Comparison of ENCODE assay signal across 21 cellular contexts in genomic region chr6:3526962-3527796, GRCh38.
DNase-seq lines count a peak whose midpoint lies in the region; ATAC-seq and TF ChIP-seq lines count a peak whose summit lies in the region.
"Had no signal": no experiment of that assay in that cellular context is flagged by ENCODE, and none has a peak within 500 bp of the region (broad histone marks: within the 10 kb centered on the region; RNA-seq: fewer than 3 reads in every experiment).

No MANE protein-coding gene starts in this region.

- CTCF ChIA-PET in CD8-positive, alpha-beta T cell (lab: Charles Lee): no interaction called here

- H3K4me3 ChIP-seq in CD8-positive, alpha-beta T cell (ENCODE audit: low read depth, low read length): no peak overlapping the region
- H3K4me3 ChIP-seq in gastroesophageal sphincter: no peak overlapping the region
- H3K4me3 ChIP-seq: right atrium auricular region, SK-N-MC had no signal

- ATAC-seq in CD8-positive, alpha-beta T cell: no peak
- ATAC-seq in gastroesophageal sphincter: no peak
- ATAC-seq: PC-3; stimulated activated naive CD8-positive, alpha-beta T cell treated with anti-CD3 and anti-CD28 coated beads, Interleukin-15, Interleukin-2, amounts not matched to agents 100 U/mL and 50 U/mL, for 24 hours had no signal

- no peak for TF ChIP-seq POLR2A in gastroesophageal sphincter (IDR thresholded peaks at IDR 0.05)

- DNase-seq in Ammon's horn (ENCODE audit: low spot score): peak; percentile 4
- DNase-seq in NCI-H82 treated with DMSO at 0.1 percent for 48 hours (lab: John Stamatoyannopoulos, UW; ENCODE audit: unreplicated experiment): peak; percentile 84
- DNase-seq in epithelial cell of prostate (ENCODE audit: low read depth, low spot score): no peak
- no peak for DNase-seq in immature natural killer cell
- DNase-seq in cardiac septum (ENCODE audit: low spot score): no peak
- no peak for DNase-seq in CD8-positive, alpha-beta T cell
- DNase-seq: activated CD4-positive, alpha-beta T cell treated with anti-CD3 and anti-CD28 coated beads for 1 hour; activated effector memory CD4-positive, alpha-beta T cell treated with Interleukin-2 at 50 U/mL for 16 hours; amygdala; CD8-positive, alpha-beta memory T cell; mesendoderm; NCI-H146; NCI-H526 treated with DMSO at 0.1 percent for 48 hours; PC-3; stimulated activated naive CD8-positive, alpha-beta T cell treated with anti-CD3 and anti-CD28 coated beads, Interleukin-15, Interleukin-2, amounts not matched to agents 100 U/mL and 50 U/mL, for 24 hours; T-helper 9 cell had no signal

- no peaks in the 10 kb centered on the region for H3K36me3 Mint-ChIP-seq in nephron (ENCODE audit: low read depth)
- no peaks in the 10 kb centered on the region for H3K36me3 Mint-ChIP-seq in immature natural killer cell
- no peaks in the 10 kb centered on the region for H3K36me3 Mint-ChIP-seq in CD8-positive, alpha-beta T cell
- H3K36me3 Mint-ChIP-seq: CD8-positive, alpha-beta memory T cell had no signal

- H3K27ac Mint-ChIP-seq in nephron: peak overlapping the region in 2 of 3 experiments; percentile 1 to 12
- no peak overlapping the region for H3K27ac Mint-ChIP-seq in immature natural killer cell
- no peak overlapping the region for H3K27ac Mint-ChIP-seq in CD8-positive, alpha-beta T cell

- H3K9me3 Mint-ChIP-seq in nephron: peaks cover 3% of the 10 kb centered on the region
- no peaks in the 10 kb centered on the region for H3K9me3 Mint-ChIP-seq in immature natural killer cell
- H3K9me3 Mint-ChIP-seq in CD8-positive, alpha-beta T cell: no peaks in the 10 kb centered on the region
- H3K9me3 Mint-ChIP-seq: CD8-positive, alpha-beta memory T cell; neural crest cell had no signal

- POLR2A ChIA-PET in CD8-positive, alpha-beta T cell (lab: Charles Lee): no interaction called here

- H3K4me1 Mint-ChIP-seq in nephron (peaks cover 19% of the 10 kb centered on the region), immature natural killer cell (no peaks in the 10 kb centered on the region)
- H3K4me1 Mint-ChIP-seq in CD8-positive, alpha-beta T cell (ENCODE audit: low read depth): no peaks in the 10 kb centered on the region
- H3K4me1 Mint-ChIP-seq: CD8-positive, alpha-beta memory T cell had no signal

- WGBS in gastroesophageal sphincter (ENCODE audit: low coverage in 1 of 2), 2 donors: 61 to 67% methylated on average over 9 to 12 of the region's 13 CpGs

- intact Hi-C loops in cardiac septum (cut with DNase I): no loop called here
- intact Hi-C loops in CD8-positive, alpha-beta T cell (cut with DNase I, micrococcal nuclease): no loop called here

- peaks cover 34% of the 10 kb centered on the region for H3K27me3 Mint-ChIP-seq in nephron (ENCODE audit: low read depth)
- peaks cover 0 to 7% (median 2%) of the 10 kb centered on the region in 3 donors for H3K27me3 Mint-ChIP-seq in immature natural killer cell (ENCODE audit: low read depth in 3 of 3)
- H3K27me3 Mint-ChIP-seq in CD8-positive, alpha-beta T cell (ENCODE audit: low read depth): no peaks in the 10 kb centered on the region

- H3K9me3 ChIP-seq in CD8-positive, alpha-beta T cell (ENCODE audit: low read length): no peaks in the 10 kb centered on the region
- H3K9me3 ChIP-seq in gastroesophageal sphincter: no peaks in the 10 kb centered on the region
- H3K9me3 ChIP-seq: right atrium auricular region had no signal

- no peak overlapping the region for H3K4me3 Mint-ChIP-seq in nephron
- H3K4me3 Mint-ChIP-seq in immature natural killer cell: no peak overlapping the region
- no peak overlapping the region for H3K4me3 Mint-ChIP-seq in CD8-positive, alpha-beta T cell
- H3K4me3 Mint-ChIP-seq: CD8-positive, alpha-beta memory T cell; neural crest cell had no signal

- TF ChIP-seq CTCF in nephron (IDR thresholded peaks at IDR 0.05; ENCODE audit: unreplicated experiment in 3 of 3): no peak
- no peak for TF ChIP-seq CTCF in CD8-positive, alpha-beta T cell (IDR thresholded peaks at IDR 0.05)
- no peak for TF ChIP-seq CTCF in gastroesophageal sphincter (IDR thresholded peaks at IDR 0.05)

- H3K27ac ChIP-seq in epithelial cell of prostate (peak overlapping the region; percentile 79), gastroesophageal sphincter (no peak overlapping the region)
- no peak overlapping the region for H3K27ac ChIP-seq in CD8-positive, alpha-beta T cell (ENCODE audit: low read depth, low read length)
- H3K27ac ChIP-seq: right atrium auricular region, SK-N-MC had no signal

- H3K36me3 ChIP-seq in CD8-positive, alpha-beta T cell (ENCODE audit: insufficient read depth, low read length): no peaks in the 10 kb centered on the region
- H3K36me3 ChIP-seq in gastroesophageal sphincter: no peaks in the 10 kb centered on the region
- H3K36me3 ChIP-seq: right atrium auricular region had no signal

- no peaks in the 10 kb centered on the region for H3K27me3 ChIP-seq in CD8-positive, alpha-beta T cell (ENCODE audit: insufficient read depth, low read length)
- H3K27me3 ChIP-seq in gastroesophageal sphincter: no peaks in the 10 kb centered on the region
- H3K27me3 ChIP-seq: right atrium auricular region had no signal

- no peaks in the 10 kb centered on the region for H3K4me1 ChIP-seq in CD8-positive, alpha-beta T cell (ENCODE audit: insufficient read depth, low read length)
- H3K4me1 ChIP-seq in gastroesophageal sphincter: no peaks in the 10 kb centered on the region
- H3K4me1 ChIP-seq: right atrium auricular region had no signal

- TF ChIP-seq EP300 in gastroesophageal sphincter (IDR thresholded peaks at IDR 0.05): no peak

Comparison
In these comparisons a context has a peak if more than half of its experiments do, and no peak if none do; other contexts are left out.
1. DNase-seq: peak in Ammon's horn (single experiment) and NCI-H82 treated with DMSO at 0.1 percent for 48 hours (single experiment); none in epithelial cell of prostate (single experiment), immature natural killer cell (0 of 3), cardiac septum (single experiment) and CD8-positive, alpha-beta T cell (0 of 7).
2. H3K27ac Mint-ChIP-seq: peak in nephron (2 of 3); none in immature natural killer cell (0 of 6) and CD8-positive, alpha-beta T cell (single experiment).